ENCODE assay signal across 19 cellular contexts in genomic region chr15:33043636-33044035, GRCh38.
"Had no signal": no experiment of that assay in that cellular context is flagged by ENCODE, and none has a peak within 500 bp of the region (broad histone marks: within the 10 kb centered on the region; RNA-seq: fewer than 3 reads in every experiment).

No MANE protein-coding gene starts in this region.

- ATAC-seq: Panc1, PC-3 had no signal

- H3K27ac ChIP-seq: RWPE1 had no signal

- DNase-seq: KBM-7, MV-4-11, NCI-H1048, NCI-H1105, NCI-H1417, NCI-H1436 treated with DMSO at 0.1 percent for 48 hours, NCI-H1694, NCI-H187 treated with DMSO at 0.1 percent for 48 hours, NCI-H2029 treated with DMSO at 0.1 percent for 48 hours, NCI-H2171 treated with DMSO at 0.1 percent for 48 hours, NCI-H345, NCI-H446 treated with DMSO at 0.1 percent for 48 hours, NCI-H510A treated with DMSO at 0.1 percent for 48 hours, NCI-H526, NCI-H82, PC-3, SW 1271 had no signal
